In genomic region chr6:108594640-108595039, GRCh38 we compare ENCODE assay signal across 1 cellular context.
TF ChIP-seq lines count a peak whose summit lies in the region.

No MANE protein-coding gene starts in this region.

TF ChIP-seq in H1, 55 proteins besides CTCF, POLR2A, EP300 and RAD21:
- TF ChIP-seq POU5F1 (IDR thresholded peaks at IDR 0.05; ENCODE audit: low read depth, low read length) (no peak), HDAC6 (IDR thresholded peaks at IDR 0.05; ENCODE audit: low read depth, low read length) (no peak), JUN (IDR thresholded peaks at IDR 0.05; ENCODE audit: low read depth, low read length) (no peak), SIRT6 (IDR thresholded peaks at IDR 0.05; ENCODE audit: low read length) (no peak), SRF (IDR thresholded peaks at IDR 0.05; ENCODE audit: low read depth, low read length) (no peak), HDAC2 (IDR thresholded peaks at IDR 0.05; ENCODE audit: borderline replicate concordance in 1 of 2, low read depth in 2 of 2, low read length in 2 of 2) (no peak), MAX (IDR thresholded peaks at IDR 0.05) (no peak), YY1 (IDR thresholded peaks at IDR 0.05; ENCODE audit: low read depth, low read length) (no peak), PHF8 (conservative IDR thresholded peaks at IDR 0.05; ENCODE audit: low read depth, low read length) (no peak), SIX5 (IDR thresholded peaks at IDR 0.05; ENCODE audit: low read depth, low read length) (no peak), CEBPB (IDR thresholded peaks at IDR 0.05; ENCODE audit: low read depth, low read length) (no peak), ASH2L (IDR thresholded peaks at IDR 0.05; ENCODE audit: low read length) (no peak)
